Comparison of ENCODE assay signal across 8 cellular contexts in genomic region chr3:44554626-44555592, GRCh38. TPM values are rescaled to one million over a fixed set of nuclear protein-coding genes. Genes with fewer than 3 reads are reported as not detected.
DNase-seq lines count a peak whose midpoint lies in the region; ATAC-seq, FAIRE-seq and TF ChIP-seq lines count a peak whose summit lies in the region.

Gene ZKSCAN7 (plus strand): TSS chr3:44555193. CDS start chr3:44557048, 1,855 bp downstream.

- peak within 1 kb of the TSS; percentile 92 for H3K27ac Mint-ChIP-seq in endodermal cell

- H3K27me3 ChIP-seq in endodermal cell (ENCODE audit: control insufficient read depth, insufficient read depth, low read length, poor library complexity, severe bottlenecking) = peaks cover 27% of the 10 kb centered on the region
- H3K27me3 ChIP-seq in mesenchymal stem cell (ENCODE audit: control insufficient read depth in 1 of 2, insufficient read depth in 1 of 2, low read length in 2 of 2) = peaks cover 8 to 17% of the 10 kb centered on the region in 2 experiments

- FAIRE-seq in RCC 7860 (lab: Jason Lieb, UNC) = no peak

- H3K4me3 ChIP-seq in endodermal cell (ENCODE audit: low read length) (peak within 1 kb of the TSS; percentile 84), mesenchymal stem cell (ENCODE audit: insufficient read depth in 1 of 2, low read depth in 1 of 2, low read length in 2 of 2) (peak within 1 kb of the TSS; percentile 82 to 92)

- peak within 1 kb of the TSS; percentile 83 to 94 for H3K4ac ChIP-seq in mesenchymal stem cell (ENCODE audit: low read depth in 1 of 2, low read length in 2 of 2)

- peak within 1 kb of the TSS; percentile 93 for H4K91ac ChIP-seq in mesenchymal stem cell (ENCODE audit: low read length)

- H4K8ac ChIP-seq in mesenchymal stem cell (ENCODE audit: low read length) = peak within 1 kb of the TSS; percentile 99

- no peak within 1 kb of the TSS for H2BK5ac ChIP-seq in mesenchymal stem cell (ENCODE audit: low read depth, low read length, poor library complexity, severe bottlenecking)

- peaks cover 8% of the 10 kb centered on the region for H3K4me1 Mint-ChIP-seq in endodermal cell

- peak within 1 kb of the TSS; percentile 92 to 94 for H3K18ac ChIP-seq in mesenchymal stem cell (ENCODE audit: low read depth in 1 of 2, low read length in 2 of 2)

- peaks cover 27% of the 10 kb centered on the region for H3K9me3 Mint-ChIP-seq in endodermal cell

- peaks cover 25% of the 10 kb centered on the region for H3K79me1 ChIP-seq in mesenchymal stem cell (replicated peaks; ENCODE audit: low read length, poor library complexity, severe bottlenecking)

- peak within 1 kb of the TSS; percentile 78 to 87 for H3K14ac ChIP-seq in mesenchymal stem cell (ENCODE audit: low read length in 2 of 2)

- H3K4me3 Mint-ChIP-seq in endodermal cell = peak within 1 kb of the TSS; percentile 90

- H3K9ac ChIP-seq in endodermal cell (ENCODE audit: extremely low read depth, low read length, poor library complexity, severe bottlenecking) = peak within 1 kb of the TSS; percentile 52
- peak within 1 kb of the TSS; percentile 96 for H3K9ac ChIP-seq in mesenchymal stem cell (ENCODE audit: low read length)

- H3K27me3 Mint-ChIP-seq in endodermal cell (ENCODE audit: insufficient read depth) = peaks cover 43% of the 10 kb centered on the region

- TF ChIP-seq CTCF in endodermal cell (conservative IDR thresholded peaks at IDR 0.05) = peak; percentile 23

- peak; percentile 74 for DNase-seq in COLO668 (lab: John Stamatoyannopoulos, UW; ENCODE audit: unreplicated experiment)
- DNase-seq in NCI-H2029 (lab: John Stamatoyannopoulos, UW) = peak; percentile 57
- peak; percentile 19 for DNase-seq in activated CD8-positive, alpha-beta memory T cell treated with anti-CD3 and anti-CD28 coated beads, Interleukin-2, amount 50 U/mL, for 24 hours (ENCODE audit: extremely low read depth)
- peak; percentile 90 for DNase-seq in endodermal cell
- peak; percentile 54 for DNase-seq in mesenchymal stem cell
- DNase-seq in stimulated activated CD8-positive, alpha-beta memory T cell treated with anti-CD3 and anti-CD28 coated beads, Interleukin-12 subunit alpha, Interleukin-12 subunit beta, amount 100 ng/mL, for 24 hours (ENCODE audit: extremely low read depth) = peak; percentile 31
- DNase-seq in RCC 7860 (ENCODE audit: low spot score) = no peak

- ATAC-seq in GM21423 (IDR thresholded peaks at IDR 0.05; ENCODE audit: unreplicated experiment) = peak; percentile 75

- H3K36me3 Mint-ChIP-seq in endodermal cell (ENCODE audit: low read depth) = peaks cover 38% of the 10 kb centered on the region

- H3K4me2 ChIP-seq in mesenchymal stem cell (ENCODE audit: low read length, poor library complexity, severe bottlenecking) = peak within 1 kb of the TSS; percentile 36

- 4 to 7% methylated on average over 44 to 68 of the region's 68 CpGs for WGBS in endodermal cell (ENCODE audit: insufficient coverage in 1 of 2, insufficient read length in 1 of 2), 2 experiments
- 5% methylated on average over 60 of the region's 68 CpGs for WGBS in mesenchymal stem cell

- peak within 1 kb of the TSS; percentile 68 for H2AK5ac ChIP-seq in mesenchymal stem cell (ENCODE audit: low read length, severe bottlenecking)

- peak within 1 kb of the TSS in 1 of 2 experiments; percentile 57 for H3K23ac ChIP-seq in mesenchymal stem cell (ENCODE audit: low read length in 2 of 2)

- peak within 1 kb of the TSS; percentile 98 for H2AFZ ChIP-seq in mesenchymal stem cell (ENCODE audit: low read depth, low read length)

- peaks cover 14% of the 10 kb centered on the region for H3K36me3 ChIP-seq in endodermal cell (ENCODE audit: control insufficient read depth, insufficient read depth, low read length)
- peaks cover 21 to 25% of the 10 kb centered on the region in 2 experiments for H3K36me3 ChIP-seq in mesenchymal stem cell (ENCODE audit: control insufficient read depth in 1 of 2, insufficient read depth in 2 of 2, low read depth in 1 of 2, low read length in 2 of 2)

- H3K9me3 ChIP-seq in endodermal cell (ENCODE audit: control insufficient read depth, low read length) (peaks cover 38% of the 10 kb centered on the region), mesenchymal stem cell (ENCODE audit: control insufficient read depth, low read length) (peaks cover 9% of the 10 kb centered on the region)

- peak within 1 kb of the TSS in 1 of 2 experiments; percentile 40 for H2BK12ac ChIP-seq in mesenchymal stem cell (ENCODE audit: low read length in 2 of 2)

- H3K27ac ChIP-seq in endodermal cell (ENCODE audit: low read depth, low read length) = peak within 1 kb of the TSS; percentile 34
- H3K27ac ChIP-seq in mesenchymal stem cell (ENCODE audit: low read length, poor library complexity, severe bottlenecking) = peak within 1 kb of the TSS; percentile 14

- H2BK120ac ChIP-seq in mesenchymal stem cell (ENCODE audit: low read depth, low read length) = peak within 1 kb of the TSS; percentile 39

- H2BK15ac ChIP-seq in mesenchymal stem cell (ENCODE audit: low read depth, poor library complexity, severe bottlenecking) = peak within 1 kb of the TSS; percentile 96

- H3K4me1 ChIP-seq in endodermal cell (ENCODE audit: control insufficient read depth, insufficient read depth, low read length) = no peaks in the 10 kb centered on the region
- H3K4me1 ChIP-seq in mesenchymal stem cell (ENCODE audit: control insufficient read depth, insufficient read depth, low read depth, low read length) = peaks cover 3% of the 10 kb centered on the region

RNA-seq across cellular contexts. Expression of gene ZKSCAN7, which starts in this region (rescaled TPM):
- total RNA-seq in endodermal cell = 10 to 100 TPM; 11.0 to 15.5 TPM
- 14.0 TPM for polyA plus RNA-seq in endodermal cell (2013, experiment 1 of 2)
- 13.0 TPM for polyA plus RNA-seq in endodermal cell (2013, experiment 2 of 2)
- polyA plus RNA-seq in mesenchymal stem cell (2013, experiment 1 of 2) = 3.7 TPM
- 3.1 TPM for polyA plus RNA-seq in mesenchymal stem cell (2013, experiment 2 of 2)
